16 cellular contexts compared by ENCODE assay signal in the genomic region with DNA sequence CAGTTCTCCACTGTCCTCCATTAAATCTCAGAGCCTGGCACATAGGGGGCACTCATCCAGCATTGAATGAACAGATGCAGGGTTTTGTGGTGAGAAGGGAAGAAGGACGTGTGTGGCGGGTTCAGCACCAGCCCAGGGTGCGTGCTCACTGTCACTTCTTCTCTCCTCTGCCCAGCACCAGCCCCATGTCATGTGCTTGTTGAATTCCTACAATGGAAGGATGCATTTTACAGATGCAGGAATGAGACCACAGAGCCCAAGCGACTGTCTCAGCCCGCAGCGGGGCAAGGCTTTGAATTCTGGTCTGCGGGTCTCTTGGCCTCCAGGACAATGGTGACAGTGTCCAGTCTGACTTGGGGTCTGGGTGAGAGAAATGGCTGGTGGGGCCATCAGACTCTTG.
DNase-seq lines count a peak whose midpoint lies in the region; ATAC-seq and TF ChIP-seq lines count a peak whose summit lies in the region.
"Had no signal": no experiment of that assay in that cellular context is flagged by ENCODE, and none has a peak within 500 bp of the region (broad histone marks: within the 10 kb centered on the region; RNA-seq: fewer than 3 reads in every experiment).

No MANE protein-coding gene starts in this region.

- H3K4me3 ChIP-seq in breast epithelium (no peak overlapping the region), vagina (no peak overlapping the region), gastrocnemius medialis (no peak overlapping the region)

- no peak overlapping the region for H3K27ac Mint-ChIP-seq in MCF 10A (ENCODE audit: low read depth, unreplicated experiment)
- peak overlapping the region; percentile 96 for H3K27ac Mint-ChIP-seq in activated CD4-positive, alpha-beta memory T cell treated with anti-CD3 and anti-CD28 coated beads for 36 hours
- peak overlapping the region in 4 of 6 donors; percentile 71 to 88 (median 82) for H3K27ac Mint-ChIP-seq in immature natural killer cell

- H3K4me1 Mint-ChIP-seq in MCF 10A (ENCODE audit: insufficient read depth, unreplicated experiment) = peaks cover 8% of the 10 kb centered on the region
- H3K4me1 Mint-ChIP-seq in activated CD4-positive, alpha-beta memory T cell treated with anti-CD3 and anti-CD28 coated beads for 36 hours (ENCODE audit: low read depth) = peaks cover 35% of the 10 kb centered on the region
- H3K4me1 Mint-ChIP-seq in immature natural killer cell = peaks cover 34 to 39% of the 10 kb centered on the region in 2 donors

- H3K36me3 Mint-ChIP-seq in MCF 10A (ENCODE audit: insufficient read depth, unreplicated experiment) (no peaks in the 10 kb centered on the region), immature natural killer cell (no peaks in the 10 kb centered on the region)
- H3K36me3 Mint-ChIP-seq in activated CD4-positive, alpha-beta memory T cell treated with anti-CD3 and anti-CD28 coated beads for 36 hours = no peaks in the 10 kb centered on the region
- H3K36me3 Mint-ChIP-seq: T-cell had no signal

- TF ChIP-seq CTCF in breast epithelium (IDR thresholded peaks at IDR 0.05) (no peak), MCF 10A (IDR thresholded peaks at IDR 0.05; ENCODE audit: unreplicated experiment) (no peak), vagina (IDR thresholded peaks at IDR 0.05) (no peak), gastrocnemius medialis (IDR thresholded peaks at IDR 0.05 in 4 of 5, conservative IDR thresholded peaks at IDR 0.05 in 1 of 5) (no peak)

- TF ChIP-seq POLR2A in breast epithelium (IDR thresholded peaks at IDR 0.05) (no peak), vagina (IDR thresholded peaks at IDR 0.05) (no peak), gastrocnemius medialis (IDR thresholded peaks at IDR 0.05) (no peak)

- DNase-seq in breast epithelium (ENCODE audit: low spot score in 2 of 2) (no peak), MCF 10A (ENCODE audit: unreplicated experiment) (no peak), immature natural killer cell (no peak), vagina (ENCODE audit: extremely low spot score in 2 of 2) (no peak), gastrocnemius medialis (no peak)
- DNase-seq in activated CD4-positive, alpha-beta memory T cell treated with anti-CD3 and anti-CD28 coated beads for 36 hours = no peak
- DNase-seq: activated T-cell treated with anti-CD3 and anti-CD28 coated beads for 4 hours, kidney glomerular epithelial cell, MM.1S, NCI-H2081 treated with DMSO at 0.1 percent for 48 hours, NCI-H510A treated with DMSO at 0.1 percent for 48 hours, right cardiac atrium, T-cell had no signal

- H3K4me3 Mint-ChIP-seq in MCF 10A (ENCODE audit: unreplicated experiment) (no peak overlapping the region), immature natural killer cell (peak overlapping the region; percentile 50 to 82 (median 70))
- no peak overlapping the region for H3K4me3 Mint-ChIP-seq in activated CD4-positive, alpha-beta memory T cell treated with anti-CD3 and anti-CD28 coated beads for 36 hours

- H3K27me3 Mint-ChIP-seq in MCF 10A (ENCODE audit: insufficient read depth, unreplicated experiment) = no peaks in the 10 kb centered on the region
- no peaks in the 10 kb centered on the region for H3K27me3 Mint-ChIP-seq in activated CD4-positive, alpha-beta memory T cell treated with anti-CD3 and anti-CD28 coated beads for 36 hours
- peaks cover 7 to 16% (median 12%) of the 10 kb centered on the region in 3 donors for H3K27me3 Mint-ChIP-seq in immature natural killer cell (ENCODE audit: low read depth in 3 of 3)
- H3K27me3 Mint-ChIP-seq: T-cell had no signal

- no peaks in the 10 kb centered on the region for H3K36me3 ChIP-seq in breast epithelium
- no peaks in the 10 kb centered on the region for H3K36me3 ChIP-seq in vagina
- no peaks in the 10 kb centered on the region for H3K36me3 ChIP-seq in gastrocnemius medialis

- H3K27me3 ChIP-seq in breast epithelium (no peaks in the 10 kb centered on the region), vagina (no peaks in the 10 kb centered on the region), gastrocnemius medialis (no peaks in the 10 kb centered on the region)

- peaks cover 8 to 35% of the 10 kb centered on the region in 2 donors for H3K4me1 ChIP-seq in breast epithelium
- H3K4me1 ChIP-seq in vagina = peaks cover 33% of the 10 kb centered on the region
- H3K4me1 ChIP-seq in gastrocnemius medialis = peaks cover 6 to 9% of the 10 kb centered on the region in 2 donors

- H3K27ac ChIP-seq in breast epithelium = peak overlapping the region; percentile 86 to 91
- H3K27ac ChIP-seq in vagina = peak overlapping the region; percentile 79
- H3K27ac ChIP-seq in gastrocnemius medialis = no peak overlapping the region

- no peaks in the 10 kb centered on the region for H3K9me3 ChIP-seq in breast epithelium
- H3K9me3 ChIP-seq in vagina = no peaks in the 10 kb centered on the region
- no peaks in the 10 kb centered on the region for H3K9me3 ChIP-seq in gastrocnemius medialis

- POLR2A ChIA-PET in MCF 10A (lab: Yijun Ruan, JAX) = no interaction called here
- POLR2A ChIA-PET in activated CD4-positive, alpha-beta memory T cell treated with anti-CD3 and anti-CD28 coated beads for 36 hours (lab: Charles Lee) = interaction anchor here (1.1 to 3.5 kb wide), 2 partner anchors 9 to 56 kb away, joined by 3 to 26 read pairs; no protein-coding TSS in a partner anchor

- ATAC-seq in GM19324 (IDR thresholded peaks at IDR 0.05; ENCODE audit: low FRiP score, unreplicated experiment) (no peak), gastrocnemius medialis (no peak), HG02970 (IDR thresholded peaks at IDR 0.05; ENCODE audit: low FRiP score, unreplicated experiment) (no peak)
- ATAC-seq: Right ventricle myocardium inferior, T-cell had no signal

- H3K9me3 Mint-ChIP-seq in MCF 10A (ENCODE audit: unreplicated experiment) = no peaks in the 10 kb centered on the region
- H3K9me3 Mint-ChIP-seq in activated CD4-positive, alpha-beta memory T cell treated with anti-CD3 and anti-CD28 coated beads for 36 hours = no peaks in the 10 kb centered on the region
- peaks cover 0 to 1% (median 0%) of the 10 kb centered on the region in 6 donors for H3K9me3 Mint-ChIP-seq in immature natural killer cell
- H3K9me3 Mint-ChIP-seq: T-cell had no signal

- BruUV-seq in MCF 10A (replicated peaks; lab: Mats Ljungman, UMichigan) = no TSS peak

- CTCF ChIA-PET in MCF 10A (lab: Yijun Ruan, JAX) = interaction anchor here (0.9 kb wide), 1 partner anchor 18 kb away, joined by 3 read pairs; no protein-coding TSS in a partner anchor
- CTCF ChIA-PET in activated CD4-positive, alpha-beta memory T cell treated with anti-CD3 and anti-CD28 coated beads for 36 hours (lab: Charles Lee) = interaction anchor here (2.1 kb wide), 1 partner anchor 56 kb away, joined by 11 read pairs; no protein-coding TSS in a partner anchor

- intact Hi-C loops in breast epithelium (cut with DNase I; ENCODE audit: low total_unique reads) (no loop called here), MCF 10A (cut with micrococcal nuclease) (no loop called here), vagina (cut with DNase I) (no loop called here), gastrocnemius medialis (cut with DNase I; ENCODE audit: low total_unique reads) (no loop called here)
- intact Hi-C loops in activated CD4-positive, alpha-beta memory T cell treated with anti-CD3 and anti-CD28 coated beads for 36 hours (cut with micrococcal nuclease) = no loop called here

- in situ Hi-C loops in gastrocnemius medialis (cut with MboI; ENCODE audit: low sequenced_read_pairs in 4 of 4) = no loop called here

Comparison
In these comparisons a context has a peak if more than half of its experiments do, and no peak if none do; other contexts are left out.
1. H3K27ac ChIP-seq: peak in breast epithelium (2 of 2) and vagina (single experiment); none in gastrocnemius medialis (0 of 4).
2. H3K4me3 Mint-ChIP-seq: peak in immature natural killer cell (5 of 5); none in MCF 10A (single experiment) and activated CD4-positive, alpha-beta memory T cell treated with anti-CD3 and anti-CD28 coated beads for 36 hours (single experiment).